Comparison of ENCODE assay signal across 27 cellular contexts in genomic region chr6:167146173-167146572, GRCh38. TPM values are rescaled to one million over a fixed set of nuclear protein-coding genes. Genes with fewer than 3 reads are reported as not detected.
DNase-seq lines count a peak whose midpoint lies in the region; ATAC-seq and TF ChIP-seq lines count a peak whose summit lies in the region.
"Had no signal": no experiment of that assay in that cellular context is flagged by ENCODE, and none has a peak within 500 bp of the region (broad histone marks: within the 10 kb centered on the region; RNA-seq: fewer than 3 reads in every experiment).

No MANE protein-coding gene starts in this region.

- no peak overlapping the region for H3K27ac ChIP-seq in hepatocyte
- H3K27ac ChIP-seq: A549, adrenal gland, breast epithelium, coronary artery, SK-N-MC had no signal

- CTCF ChIA-PET in activated naive CD4-positive, alpha-beta T cell treated with anti-CD3 and anti-CD28 coated beads for 36 hours (lab: Charles Lee), result no interaction called here

- H3K79me2 ChIP-seq in hepatocyte, result no peaks in the 10 kb centered on the region

- peaks cover 18% of the 10 kb centered on the region for H3K4me1 ChIP-seq in hepatocyte (ENCODE audit: insufficient read depth)
- H3K4me1 ChIP-seq: A549, breast epithelium had no signal

- 90% methylated on average over 14 of the region's 14 CpGs for WGBS in hepatocyte (ENCODE audit: low lambda C conversion rate, missing lambda C conversion rate)

- no peak overlapping the region for H3K27ac Mint-ChIP-seq in activated naive CD4-positive, alpha-beta T cell treated with anti-CD3 and anti-CD28 coated beads for 36 hours
- H3K27ac Mint-ChIP-seq in IgD-negative memory B cell, result peak overlapping the region in 2 of 3 donors; percentile 4 to 95
- H3K27ac Mint-ChIP-seq: activated CD8-positive, alpha-beta memory T cell treated with anti-CD3 and anti-CD28 coated beads, Interleukin-2, amount 10 ng/mL, durations not matched to agents 7 days and 5 days; nephron had no signal

- no peak for ATAC-seq in GM21526 (IDR thresholded peaks at IDR 0.05; ENCODE audit: low FRiP score, unreplicated experiment)
- ATAC-seq: A549; activated CD8-positive, alpha-beta memory T cell treated with anti-CD3 and anti-CD28 coated beads, Interleukin-2, amount 10 ng/mL, durations not matched to agents 7 days and 5 days had no signal

- H3K9me2 ChIP-seq in hepatocyte (replicated peaks; ENCODE audit: insufficient read depth), result no peaks in the 10 kb centered on the region

- peaks cover 3% of the 10 kb centered on the region for H3K4me1 Mint-ChIP-seq in activated naive CD4-positive, alpha-beta T cell treated with anti-CD3 and anti-CD28 coated beads for 36 hours (ENCODE audit: low read depth)
- H3K4me1 Mint-ChIP-seq in IgD-negative memory B cell, result peaks cover 15 to 19% (median 17%) of the 10 kb centered on the region in 3 donors

- no peak for TF ChIP-seq CTCF in hepatocyte (IDR thresholded peaks at IDR 0.05; ENCODE audit: poor library complexity)

- H2AFZ ChIP-seq in hepatocyte, result no peak overlapping the region

- no peaks in the 10 kb centered on the region for H4K20me1 ChIP-seq in hepatocyte (ENCODE audit: insufficient read depth, poor library complexity, severe bottlenecking)

- peaks cover 10% of the 10 kb centered on the region for H3K27me3 ChIP-seq in hepatocyte
- H3K27me3 ChIP-seq: adrenal gland had no signal

- H3K4me3 ChIP-seq in hepatocyte, result no peak overlapping the region
- H3K4me3 ChIP-seq: A549, adrenal gland, breast epithelium, coronary artery had no signal

- DNase-seq in activated naive CD4-positive, alpha-beta T cell treated with anti-CD3 and anti-CD28 coated beads for 36 hours, result peak; percentile 19
- DNase-seq in activated naive CD4-positive, alpha-beta T cell treated with Interleukin-2 at 50 U/mL for 16 hours, result no peak
- DNase-seq in hepatocyte (ENCODE audit: low spot score), result no peak
- DNase-seq in ureter (ENCODE audit: low spot score), result peak; percentile 52
- no peak for DNase-seq in NCI-H524 (lab: John Stamatoyannopoulos, UW)
- DNase-seq in dedifferentiated amniotic fluid mesenchymal stem cell (ENCODE audit: extremely low spot score), result no peak
- DNase-seq: activated CD4-positive, CD25-positive, alpha-beta regulatory T cell treated with anti-CD3 and anti-CD28 coated beads, Interleukin-2, amount 50 U/mL, for 72 hours; activated CD8-positive, alpha-beta memory T cell treated with anti-CD3 and anti-CD28 coated beads, Interleukin-2, amount 10 ng/mL, durations not matched to agents 7 days and 5 days; activated effector memory CD4-positive, alpha-beta T cell treated with Interleukin-2 at 50 U/mL for 16 hours; adrenal gland; C1 segment of cervical spinal cord; HCEC 1CT; hippocampal formation; mesenchymal stem cell; NCI-H1694; posterior cingulate gyrus; stimulated activated CD4-positive, alpha-beta T cell treated with anti-CD3 and anti-CD28 coated beads, Interleukin-2, amount 100 ng/mL, for 24 hours had no signal

- H3K36me3 Mint-ChIP-seq in activated naive CD4-positive, alpha-beta T cell treated with anti-CD3 and anti-CD28 coated beads for 36 hours (ENCODE audit: low read depth), result no peaks in the 10 kb centered on the region
- peaks cover 1% of the 10 kb centered on the region for H3K36me3 Mint-ChIP-seq in IgD-negative memory B cell

- H3K36me3 ChIP-seq in hepatocyte (replicated peaks; ENCODE audit: insufficient read depth, low read depth), result no peaks in the 10 kb centered on the region
- H3K36me3 ChIP-seq: adrenal gland, breast epithelium had no signal

- H3K9me3 Mint-ChIP-seq in activated naive CD4-positive, alpha-beta T cell treated with anti-CD3 and anti-CD28 coated beads for 36 hours, result no peaks in the 10 kb centered on the region
- no peaks in the 10 kb centered on the region for H3K9me3 Mint-ChIP-seq in IgD-negative memory B cell
- H3K9me3 Mint-ChIP-seq: nephron had no signal

- intact Hi-C loops in activated naive CD4-positive, alpha-beta T cell treated with anti-CD3 and anti-CD28 coated beads for 36 hours (cut with micrococcal nuclease), result no loop called here

- no peaks in the 10 kb centered on the region for H3K9me3 ChIP-seq in hepatocyte (ENCODE audit: low read depth)
- H3K9me3 ChIP-seq: A549, adrenal gland, breast epithelium had no signal

- H3K4me3 Mint-ChIP-seq in activated naive CD4-positive, alpha-beta T cell treated with anti-CD3 and anti-CD28 coated beads for 36 hours, result no peak overlapping the region
- peak overlapping the region in 3 of 4 donors; percentile 71 to 89 (median 89) for H3K4me3 Mint-ChIP-seq in IgD-negative memory B cell
- H3K4me3 Mint-ChIP-seq: activated CD8-positive, alpha-beta memory T cell treated with anti-CD3 and anti-CD28 coated beads, Interleukin-2, amount 10 ng/mL, durations not matched to agents 7 days and 5 days had no signal

- H3K27me3 Mint-ChIP-seq in activated naive CD4-positive, alpha-beta T cell treated with anti-CD3 and anti-CD28 coated beads for 36 hours (ENCODE audit: low read depth), result peaks cover 4% of the 10 kb centered on the region
- H3K27me3 Mint-ChIP-seq in IgD-negative memory B cell, result no peaks in the 10 kb centered on the region

- H3K4me2 ChIP-seq in hepatocyte, result peak overlapping the region; percentile 65
- H3K4me2 ChIP-seq: A549 had no signal

RNA-seq across cellular contexts. Expression of gene GPR31, which starts 11.6 kb away (rescaled TPM):
- not detected for total RNA-seq in activated naive CD4-positive, alpha-beta T cell treated with anti-CD3 and anti-CD28 coated beads for 36 hours
- polyA plus RNA-seq in IgD-negative memory B cell (not detected), hepatocyte (not detected in 2 replicates)
- total RNA-seq in hepatocyte (not detected in 2 replicates), ureter (not detected)
- total RNA-seq: activated CD8-positive, alpha-beta memory T cell treated with anti-CD3 and anti-CD28 coated beads, Interleukin-2, amount 10 ng/mL, durations not matched to agents 7 days and 5 days; adrenal gland; breast epithelium; endothelial cell of umbilical vein; fibroblast of villous mesenchyme had no signal
- polyA plus RNA-seq: A549, adrenal gland, endothelial cell of umbilical vein, keratinocyte had no signal

RNA-seq across cellular contexts. Expression of gene CCR6, which starts 23.3 kb away (rescaled TPM):
- under 1 TPM; 0.31 to 0.37 TPM for total RNA-seq in activated naive CD4-positive, alpha-beta T cell treated with anti-CD3 and anti-CD28 coated beads for 36 hours
- polyA plus RNA-seq in IgD-negative memory B cell (79.3 TPM), hepatocyte (0.70 and 1.7 TPM in 2 replicates)
- total RNA-seq in hepatocyte (2.0 and 2.6 TPM in 2 replicates), ureter (not detected)
- total RNA-seq: adrenal gland, endothelial cell of umbilical vein, fibroblast of villous mesenchyme had no signal
- polyA plus RNA-seq: adrenal gland, endothelial cell of umbilical vein, keratinocyte had no signal

Comparison
In these comparisons a context has a peak if more than half of its experiments do, and no peak if none do; other contexts are left out.
1. DNase-seq: peak in activated naive CD4-positive, alpha-beta T cell treated with anti-CD3 and anti-CD28 coated beads for 36 hours (single experiment) and ureter (single experiment); none in activated naive CD4-positive, alpha-beta T cell treated with Interleukin-2 at 50 U/mL for 16 hours (single experiment), hepatocyte (single experiment), NCI-H524 (0 of 2) and dedifferentiated amniotic fluid mesenchymal stem cell (single experiment).